ENCODE assay signal across 20 cellular contexts in genomic region chr2:10508038-10508437, GRCh38.
"Had no signal": no experiment of that assay in that cellular context is flagged by ENCODE, and none has a peak within 500 bp of the region (broad histone marks: within the 10 kb centered on the region; RNA-seq: fewer than 3 reads in every experiment).

No MANE protein-coding gene starts in this region.

- FAIRE-seq: urothelium cell line had no signal

- ATAC-seq: stimulated activated effector memory CD8-positive, alpha-beta T cell treated with anti-CD3 and anti-CD28 coated beads, Interleukin-12 subunit alpha, Interleukin-12 subunit beta, amount 100 ng/mL, for 72 hours; stimulated activated memory B cell treated with anti-CD40 and anti-IgM and Interleukin-4, amounts not matched to agents 10 μg/mL and 1 μg/mL and 100 μg/mL, for 72 hours; stimulated activated naive B cell treated with anti-CD40 and anti-IgM and Interleukin-4, amounts not matched to agents 10 μg/mL and 1 μg/mL and 100 μg/mL, for 72 hours; stimulated activated naive CD8-positive, alpha-beta T cell treated with anti-CD3 and anti-CD28 coated beads, Interleukin-15, amount 100 ng/mL, for 72 hours; stimulated activated naive CD8-positive, alpha-beta T cell treated with anti-CD3 and anti-CD28 coated beads, Interleukin-15, Interleukin-2, amounts not matched to agents 100 U/mL and 50 U/mL, for 24 hours; upper lobe of right lung had no signal

- DNase-seq: stimulated activated CD4-positive, alpha-beta T cell treated with anti-CD3 and anti-CD28 coated beads, Interleukin-2, amount 100 ng/mL, for 48 hours; stimulated activated CD4-positive, alpha-beta T cell treated with anti-CD3 and anti-CD28 coated beads, Interleukin-4, amount 100 ng/mL, for 1 hour; stimulated activated CD4-positive, alpha-beta T cell treated with anti-CD3 and anti-CD28 coated beads, Interleukin-4, amount 100 ng/mL, for 24 hours; stimulated activated CD4-positive, alpha-beta T cell treated with anti-CD3 and anti-CD28 coated beads, Interleukin-4, amount 100 ng/mL, for 4 hours; stimulated activated naive B cell treated with anti-CD40 and anti-IgM and Interleukin-4, amounts not matched to agents 10 μg/mL and 1 μg/mL and 100 μg/mL, for 72 hours; stimulated activated naive CD4-positive, alpha-beta T cell; stimulated activated naive CD4-positive, alpha-beta T cell treated with Interleukin-2 at 50 U/mL for 16 hours; stimulated activated naive CD8-positive, alpha-beta T cell treated with anti-CD3 and anti-CD28 coated beads, Interleukin-15, amount 100 ng/mL, for 72 hours; stimulated activated naive CD8-positive, alpha-beta T cell treated with anti-CD3 and anti-CD28 coated beads, Interleukin-15, Interleukin-2, amounts not matched to agents 100 U/mL and 50 U/mL, for 24 hours; substantia nigra; testis; thyroid gland; transverse colon; trophoblast cell; upper lobe of left lung; upper lobe of right lung; uterus had no signal
